ENCODE assay signal across 10 cellular contexts in the genomic region with DNA sequence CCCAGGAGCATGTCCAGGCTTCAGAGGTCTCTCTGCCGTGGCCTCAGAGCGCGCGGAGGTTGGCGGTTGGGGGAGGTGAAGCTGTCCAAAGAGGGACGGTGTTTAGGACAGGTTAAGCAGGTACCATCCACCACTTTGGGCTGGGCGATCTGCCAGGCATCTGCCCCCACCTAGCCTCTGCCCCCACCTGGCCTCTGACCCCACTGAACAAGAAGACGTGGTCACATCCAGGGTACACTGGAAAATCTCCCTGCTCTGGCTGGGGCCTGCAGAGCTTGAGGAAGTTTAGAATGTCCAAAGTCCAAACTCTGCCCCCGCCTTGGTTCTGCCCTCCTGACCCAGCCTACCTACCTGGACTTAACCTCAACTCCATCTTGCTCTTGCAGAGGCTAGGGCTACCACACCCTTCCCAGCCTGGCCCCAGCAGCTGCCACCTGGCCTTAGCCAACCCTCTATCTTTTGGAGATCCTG. TPM values are rescaled to one million over a fixed set of nuclear protein-coding genes. Genes with fewer than 3 reads are reported as not detected.
A peak's percentile ranks its signal among the peaks of the same experiment; 100 is the strongest.
DNase-seq lines count a peak whose midpoint lies in the region; ATAC-seq and TF ChIP-seq lines count a peak whose summit lies in the region.
"Had no signal": no experiment of that assay in that cellular context is flagged by ENCODE, and none has a peak within 500 bp of the region (broad histone marks: within the 10 kb centered on the region; RNA-seq: fewer than 3 reads in every experiment).

No MANE protein-coding gene starts in this region.

- H3K27ac ChIP-seq in ACC112 (ENCODE audit: low read depth, low read length) (peak overlapping the region; percentile 98), duodenal mucosa (ENCODE audit: low read depth, low read length) (peak overlapping the region; percentile 90)

- TF ChIP-seq CTCF in natural killer cell (IDR thresholded peaks at IDR 0.05) = no peak

- H3K27me3 Mint-ChIP-seq in natural killer cell (ENCODE audit: low read depth in 2 of 2) = peaks cover 28 to 32% of the 10 kb centered on the region in 2 donors

- H3K9me3 Mint-ChIP-seq in natural killer cell = no peaks in the 10 kb centered on the region

- peak overlapping the region; percentile 83 for H3K4me3 Mint-ChIP-seq in natural killer cell

- H3K27me3 ChIP-seq in ACC112 (ENCODE audit: insufficient read depth, low read length) (no peaks in the 10 kb centered on the region), duodenal mucosa (ENCODE audit: control insufficient read depth in 1 of 2, insufficient read depth in 2 of 2, low read length in 2 of 2) (no peaks in the 10 kb centered on the region)

- H3K9me3 ChIP-seq in duodenal mucosa (ENCODE audit: control insufficient read depth in 1 of 2, low read length in 2 of 2) = no peaks in the 10 kb centered on the region

- peak overlapping the region; percentile 82 for H3K4me3 ChIP-seq in ACC112 (ENCODE audit: low read depth, low read length)
- H3K4me3 ChIP-seq in duodenal mucosa (ENCODE audit: low read depth in 1 of 2, low read length in 2 of 2) = peak overlapping the region; percentile 81 to 86

- H3K9ac ChIP-seq in duodenal mucosa (ENCODE audit: low read depth in 1 of 2, low read length in 2 of 2) = peak overlapping the region; percentile 75 to 87

- no peak overlapping the region for H2AFZ ChIP-seq in ACC112 (ENCODE audit: low read length, unreplicated experiment)

- H3K4me1 ChIP-seq in ACC112 (ENCODE audit: control insufficient read depth, insufficient read depth, low read length, unreplicated experiment) (peaks cover 73% of the 10 kb centered on the region), duodenal mucosa (ENCODE audit: control insufficient read depth in 1 of 2, insufficient read depth in 2 of 2, low read length in 2 of 2) (peaks cover 61 to 64% of the 10 kb centered on the region in 2 donors)

- H3K36me3 ChIP-seq in ACC112 (ENCODE audit: insufficient read depth, low read length) = peaks cover 11% of the 10 kb centered on the region; the same call in 1 of the 2 replicates
- H3K36me3 ChIP-seq in duodenal mucosa (ENCODE audit: control insufficient read depth in 1 of 2, insufficient read depth in 2 of 2, low read length in 2 of 2) = no peaks in the 10 kb centered on the region

- intact Hi-C loops in natural killer cell (cut with micrococcal nuclease) = no loop called here

- DNase-seq in LoVo (ENCODE audit: low spot score) (peak; percentile 39), natural killer cell (no peak), COR-L47 (lab: John Stamatoyannopoulos, UW) (no peak), SK-N-DZ (ENCODE audit: low spot score) (no peak), AG20443 (ENCODE audit: low spot score) (no peak), GM19238 (ENCODE audit: insufficient read length, low spot score) (no peak)
- DNase-seq: activated CD4-positive, alpha-beta T cell treated with anti-CD3 and anti-CD28 coated beads, Interleukin-2, amount 50 U/mL, for 1 hour; NCI-H1694 had no signal

- H3K36me3 Mint-ChIP-seq in natural killer cell = no peaks in the 10 kb centered on the region

- no peak overlapping the region for H3K27ac Mint-ChIP-seq in natural killer cell

- H3K79me2 ChIP-seq in ACC112 (ENCODE audit: control insufficient read depth, insufficient read depth, low read length, unreplicated experiment) = peaks cover 80% of the 10 kb centered on the region

- no peak for ATAC-seq in natural killer cell

- H3K4me1 Mint-ChIP-seq in natural killer cell = peaks cover 10 to 25% of the 10 kb centered on the region in 2 donors

RNA-seq across cellular contexts. Expression of gene ITGA3, which starts 1.6 kb away (rescaled TPM):
- 1 to 10 TPM in 2 of 3 donors, under 1 TPM in 1; 0.47 to 2.8 (median 1.4) TPM for total RNA-seq in natural killer cell
- polyA plus RNA-seq in SK-N-DZ (2014; cell fraction: cytosol; rRNA removed) = 0.78 and 1.8 TPM in 2 replicates
- polyA plus RNA-seq in SK-N-DZ (2014; cell fraction: nucleus; rRNA removed) = 1.8 and 3.1 TPM in 2 replicates

RNA-seq across cellular contexts. Expression of gene PDK2, which starts 37.6 kb away (rescaled TPM):
- 10 to 100 TPM; 23.2 to 32.9 (median 23.6) TPM for total RNA-seq in natural killer cell
- 24.2 and 27.4 TPM in 2 replicates for polyA plus RNA-seq in SK-N-DZ (2014; cell fraction: cytosol; rRNA removed)
- 17.1 and 34.6 TPM in 2 replicates for polyA plus RNA-seq in SK-N-DZ (2014; cell fraction: nucleus; rRNA removed)
